Comparison of ENCODE assay signal across 20 cellular contexts in genomic region chr7:104059103-104059502, GRCh38.
"Had no signal": no experiment of that assay in that cellular context is flagged by ENCODE, and none has a peak within 500 bp of the region (broad histone marks: within the 10 kb centered on the region; RNA-seq: fewer than 3 reads in every experiment).

No MANE protein-coding gene starts in this region.

- H3K4me1 ChIP-seq: prostate gland, right atrium auricular region, sigmoid colon, stomach, thyroid gland had no signal

- H3K27me3 ChIP-seq: right atrium auricular region, sigmoid colon, thyroid gland had no signal

- H3K36me3 ChIP-seq: prostate gland, right atrium auricular region, sigmoid colon, stomach, thyroid gland had no signal

- DNase-seq: cortex of kidney; effector memory CD8-positive, alpha-beta T cell; hypothalamus; kidney; mucosa of descending colon; naive B cell; sigmoid colon; stimulated activated CD4-positive, alpha-beta T cell treated with anti-CD3 and anti-CD28 coated beads, Interleukin-2, amount 100 ng/mL, for 24 hours; stimulated activated CD4-positive, alpha-beta T cell treated with anti-CD3 and anti-CD28 coated beads, Interleukin-4, amount 100 ng/mL, for 24 hours; stimulated activated naive CD4-positive, alpha-beta T cell treated with Interleukin-2 at 50 U/mL for 16 hours; stomach; thyroid gland; trophoblast cell had no signal

- H3K27ac ChIP-seq: prostate gland, right atrium auricular region, sigmoid colon, stomach, thyroid gland had no signal

- H3K4me3 ChIP-seq: lung, mucosa of descending colon, prostate gland, right atrium auricular region, sigmoid colon, stomach, thyroid gland had no signal

- ATAC-seq: effector memory CD8-positive, alpha-beta T cell; left lobe of liver; mucosa of descending colon; natural killer cell treated with Interleukin-12 subunit alpha and Interleukin-12 subunit beta and Interleukin-15 and Interleukin-18, amount 100 ng/mL, for 72 hours; stimulated activated effector memory CD8-positive, alpha-beta T cell treated with anti-CD3 and anti-CD28 coated beads, Interleukin-12 subunit alpha, Interleukin-12 subunit beta, amount 100 ng/mL, for 72 hours had no signal

- FAIRE-seq: frontal cortex, kidney had no signal

- H3K9me3 ChIP-seq: mucosa of descending colon, prostate gland, right atrium auricular region, sigmoid colon, stomach, thyroid gland had no signal
